In genomic region chr1:34843392-34844251, GRCh38 we compare ENCODE assay signal across 1 cellular context.
A peak's percentile ranks its signal among the peaks of the same experiment; 100 is the strongest.
TF ChIP-seq lines count a peak whose summit lies in the region.

No MANE protein-coding gene starts in this region.

TF ChIP-seq in K562, 482 proteins besides CTCF, POLR2A, EP300 and RAD21 (continued from another document and continues in another):
- peak; percentile 95 for TF ChIP-seq CUX1 (CRISPR knock-in tag; IDR thresholded peaks at IDR 0.05)
- no peak for TF ChIP-seq SUPT5H (IDR thresholded peaks at IDR 0.05)
- TF ChIP-seq HBP1 (CRISPR knock-in tag; IDR thresholded peaks at IDR 0.05) = peak; percentile 64; the same call in 1 of the 2 replicates
- peak; percentile 51; the same call in 1 of the 2 replicates for TF ChIP-seq ZNF263 (CRISPR knock-in tag; IDR thresholded peaks at IDR 0.05; ENCODE audit: borderline replicate concordance)
- peak; percentile 62; the same call in 1 of the 2 replicates for TF ChIP-seq TCFL5 (CRISPR knock-in tag; conservative IDR thresholded peaks at IDR 0.05)
- no peak for TF ChIP-seq LCOR (CRISPR knock-in tag; IDR thresholded peaks at IDR 0.05)
- peak; percentile 51; the same call in 1 of the 2 replicates for TF ChIP-seq HIVEP1 (CRISPR knock-in tag; IDR thresholded peaks at IDR 0.05)
- TF ChIP-seq NKRF (IDR thresholded peaks at IDR 0.05; ENCODE audit: borderline replicate concordance) = no peak
- peak; percentile 98 for TF ChIP-seq KDM1A (IDR thresholded peaks at IDR 0.05)
- 0 out of 2 replicates have a peak, but pooled peaks have one; percentile 31 for TF ChIP-seq NFE2 (IDR thresholded peaks at IDR 0.05; ENCODE audit: low read depth)
- TF ChIP-seq NFXL1 (CRISPR knock-in tag; IDR thresholded peaks at IDR 0.05) = no peak
- TF ChIP-seq ETV1 (tag; conservative IDR thresholded peaks at IDR 0.05; ENCODE audit: low read depth) = peak; percentile 74
- TF ChIP-seq FOXP4 (CRISPR knock-in tag; IDR thresholded peaks at IDR 0.05; ENCODE audit: borderline replicate concordance) = no peak
- peak in 1 of 2 experiments; percentile 67; a peak in 1 of 4 replicates for TF ChIP-seq SRF (CRISPR knock-in tag; IDR thresholded peaks at IDR 0.05)
- peak; percentile 99 for TF ChIP-seq TEAD4 (IDR thresholded peaks at IDR 0.05; ENCODE audit: low read length)
- TF ChIP-seq TEAD4 (CRISPR knock-in tag; IDR thresholded peaks at IDR 0.05; ENCODE audit: borderline replicate concordance) = no peak
- TF ChIP-seq ID3 (CRISPR knock-in tag; IDR thresholded peaks at IDR 0.05) = no peak
- TF ChIP-seq ID3 (tag; IDR thresholded peaks at IDR 0.05) = peak; percentile 97
- TF ChIP-seq ATF1 (CRISPR knock-in tag; IDR thresholded peaks at IDR 0.05) = no peak
- peak; percentile 50; the same call in 1 of the 2 replicates for TF ChIP-seq ATF1 (tag; IDR thresholded peaks at IDR 0.05)
- peak; percentile 99 for TF ChIP-seq KLF16 (IDR thresholded peaks at IDR 0.05)
- no peak for TF ChIP-seq TSHZ1 (CRISPR knock-in tag; IDR thresholded peaks at IDR 0.05)
- peak; percentile 99 for TF ChIP-seq DMBX1 (CRISPR knock-in tag; IDR thresholded peaks at IDR 0.05; ENCODE audit: borderline replicate concordance)
- peak; percentile 93 for TF ChIP-seq HDAC3 (IDR thresholded peaks at IDR 0.05; ENCODE audit: borderline replicate concordance, partially characterized antibody)
- TF ChIP-seq SP1 (CRISPR knock-in tag; IDR thresholded peaks at IDR 0.05) = peak; percentile 21; the same call in 1 of the 2 replicates
- no peak for TF ChIP-seq NFYB (IDR thresholded peaks at IDR 0.05; ENCODE audit: extremely low read depth, insufficient read length)
- no peak for TF ChIP-seq KLF10 (CRISPR knock-in tag; IDR thresholded peaks at IDR 0.05)
- no peak for TF ChIP-seq TEAD2 (tag; IDR thresholded peaks at IDR 0.05)
- peak; percentile 77; the same call in 1 of the 2 replicates for TF ChIP-seq HMBOX1 (IDR thresholded peaks at IDR 0.05)
- peak; percentile 71 for TF ChIP-seq BHLHE40 (IDR thresholded peaks at IDR 0.05; ENCODE audit: low read length)
- no peak for TF ChIP-seq NELFE (IDR thresholded peaks at IDR 0.05; ENCODE audit: insufficient read depth, insufficient read length)
- no peak for TF ChIP-seq ZNF280B (CRISPR knock-in tag; IDR thresholded peaks at IDR 0.05)
- TF ChIP-seq NCOA4 (IDR thresholded peaks at IDR 0.05; ENCODE audit: partially characterized antibody) = peak; percentile 31
- TF ChIP-seq PCBP2 (IDR thresholded peaks at IDR 0.05; ENCODE audit: low read depth, low read length, poor library complexity, severe bottlenecking) = no peak
- TF ChIP-seq ZNF174 (CRISPR knock-in tag; IDR thresholded peaks at IDR 0.05) = no peak
- no peak for TF ChIP-seq ZC3H4 (CRISPR knock-in tag; IDR thresholded peaks at IDR 0.05; ENCODE audit: borderline replicate concordance)
- TF ChIP-seq SMAD4 (CRISPR knock-in tag; conservative IDR thresholded peaks at IDR 0.05) = peak; percentile 98
- no peak for TF ChIP-seq RFX1 (IDR thresholded peaks at IDR 0.05)
- 0 out of 2 replicates have a peak, but pooled peaks have one; percentile 51 for TF ChIP-seq PHF21A (IDR thresholded peaks at IDR 0.05; ENCODE audit: borderline replicate concordance, low read depth)
- 0 out of 2 replicates have a peak, but pooled peaks have one; percentile 75 for TF ChIP-seq CREB3 (tag; conservative IDR thresholded peaks at IDR 0.05; ENCODE audit: low read depth)
- TF ChIP-seq NBN (IDR thresholded peaks at IDR 0.05; ENCODE audit: low read depth) = peak; percentile 61; the same call in 1 of the 2 replicates
- TF ChIP-seq ZNF175 (CRISPR knock-in tag; IDR thresholded peaks at IDR 0.05; ENCODE audit: low read depth) = peak; percentile 98
- TF ChIP-seq CREM (IDR thresholded peaks at IDR 0.05; ENCODE audit: low read depth) = peak; percentile 53
- no peak for TF ChIP-seq HNRNPH1 (optimal IDR thresholded peaks at IDR 0.05; ENCODE audit: low read depth, low read length)
